ENCODE assay signal across 18 cellular contexts in the genomic region with DNA sequence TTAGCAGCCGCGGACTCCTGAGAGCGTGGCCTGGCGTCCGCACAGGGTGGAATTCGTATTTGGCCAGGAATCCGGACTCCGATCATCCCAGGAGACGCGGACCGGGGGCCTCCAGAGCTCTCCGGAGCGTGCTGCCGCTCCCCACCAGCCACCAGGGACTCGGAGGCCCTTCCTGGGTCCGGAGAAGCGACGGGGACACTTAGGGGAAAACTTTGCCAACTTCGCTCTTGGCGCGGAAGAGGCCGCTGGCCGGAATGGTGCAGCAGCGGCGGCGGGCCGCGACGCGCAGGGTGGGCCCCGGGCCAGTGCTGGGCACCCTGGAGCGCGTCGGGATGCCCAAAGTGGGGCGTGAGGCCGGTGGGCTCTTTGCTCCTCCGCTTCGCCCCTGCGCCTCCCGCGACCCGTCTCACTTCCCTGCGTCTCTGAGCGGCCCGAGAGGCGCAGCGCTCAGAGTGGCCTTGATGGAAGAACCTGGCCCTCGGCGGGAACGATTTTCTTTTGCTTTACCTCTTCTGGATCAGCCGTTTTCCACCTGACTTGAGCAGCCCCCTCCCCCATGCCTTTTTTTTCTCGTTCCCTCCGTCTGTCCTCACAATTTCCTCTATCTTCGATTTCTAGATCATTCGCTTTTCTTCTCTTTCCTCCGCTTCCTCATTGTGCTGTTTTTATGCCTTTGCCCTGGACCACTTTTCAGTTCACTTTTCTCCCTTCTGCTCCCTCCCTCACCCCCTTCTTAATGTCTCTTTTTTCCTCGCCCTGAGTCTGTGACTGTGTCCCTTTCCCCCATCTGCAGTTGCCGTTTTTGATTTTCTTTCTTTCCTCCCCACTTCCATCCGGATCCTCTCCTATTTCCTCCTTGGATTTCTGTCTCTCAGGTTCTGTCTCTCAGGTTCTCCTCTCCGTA. TPM values are rescaled to one million over a fixed set of nuclear protein-coding genes. Genes with fewer than 3 reads are reported as not detected.
A peak's percentile ranks its signal among the peaks of the same experiment; 100 is the strongest.
DNase-seq lines count a peak whose midpoint lies in the region; ATAC-seq and TF ChIP-seq lines count a peak whose summit lies in the region.
"Had no signal": no experiment of that assay in that cellular context is flagged by ENCODE, and none has a peak within 500 bp of the region (broad histone marks: within the 10 kb centered on the region; RNA-seq: fewer than 3 reads in every experiment).

No MANE protein-coding gene starts in this region.

- H3K27me3 Mint-ChIP-seq in activated T-cell treated with anti-CD3 and anti-CD28 coated beads, Interleukin-2, amount 50 U/mL, for 24 hours = peaks cover 80% of the 10 kb centered on the region
- peaks cover 94% of the 10 kb centered on the region for H3K27me3 Mint-ChIP-seq in brain

- H3K4me3 Mint-ChIP-seq in activated T-cell treated with anti-CD3 and anti-CD28 coated beads, Interleukin-2, amount 50 U/mL, for 24 hours = no peak overlapping the region
- peak overlapping the region; percentile 37 to 78 (median 68) for H3K4me3 Mint-ChIP-seq in brain

- DNase-seq in activated T-cell treated with anti-CD3 and anti-CD28 coated beads, Interleukin-2, amount 50 U/mL, for 48 hours = peak; percentile 17 to 20
- DNase-seq in activated T-cell treated with anti-CD3 and anti-CD28 coated beads, Interleukin-2, amount 50 U/mL, for 24 hours = no peak
- DNase-seq in gastrocnemius medialis = no peak
- no peak for DNase-seq in AML-193 (lab: John Stamatoyannopoulos, UW)
- DNase-seq in stimulated activated CD4-positive, alpha-beta T cell treated with anti-CD3 and anti-CD28 coated beads, Interleukin-4, amount 100 ng/mL, for 1 hour = no peak
- DNase-seq: activated CD4-positive, alpha-beta T cell treated with anti-CD3 and anti-CD28 coated beads, Interleukin-2, amount 50 U/mL, for 1 hour; activated gamma-delta T cell; CD4-positive, alpha-beta memory T cell; EL; MM.1S; naive B cell; stimulated activated naive CD4-positive, alpha-beta T cell had no signal

- TF ChIP-seq CTCF in brain (conservative IDR thresholded peaks at IDR 0.05) = no peak
- TF ChIP-seq CTCF in gastrocnemius medialis (IDR thresholded peaks at IDR 0.05 in 4 of 5, conservative IDR thresholded peaks at IDR 0.05 in 1 of 5) = no peak

- H3K9me3 ChIP-seq in iPS-18a (ENCODE audit: control insufficient read depth, low read depth, low read length) = no peaks in the 10 kb centered on the region
- H3K9me3 ChIP-seq in gastrocnemius medialis = no peaks in the 10 kb centered on the region

- H3K4me3 ChIP-seq in iPS-18a (ENCODE audit: low read length) (peak overlapping the region; percentile 41), gastrocnemius medialis (peak overlapping the region; percentile 5 to 43 (median 30))

- H3K27ac ChIP-seq in iPS-18a (ENCODE audit: low read length) = no peak overlapping the region
- no peak overlapping the region for H3K27ac ChIP-seq in gastrocnemius medialis

- no peak for TF ChIP-seq POLR2A in gastrocnemius medialis (IDR thresholded peaks at IDR 0.05)

- H3K9ac ChIP-seq in iPS-18a (ENCODE audit: low read length) = no peak overlapping the region

- intact Hi-C loops in gastrocnemius medialis (cut with DNase I; ENCODE audit: low total_unique reads) = no loop called here

- peaks cover 22% of the 10 kb centered on the region for H3K4me1 Mint-ChIP-seq in activated T-cell treated with anti-CD3 and anti-CD28 coated beads, Interleukin-2, amount 50 U/mL, for 24 hours (ENCODE audit: low read depth)
- H3K4me1 Mint-ChIP-seq in brain = peaks cover 21% of the 10 kb centered on the region

- H3K9me3 Mint-ChIP-seq in activated T-cell treated with anti-CD3 and anti-CD28 coated beads, Interleukin-2, amount 50 U/mL, for 24 hours = no peaks in the 10 kb centered on the region
- H3K9me3 Mint-ChIP-seq in brain = peaks cover 0 to 13% (median 8%) of the 10 kb centered on the region in 5 experiments

- in situ Hi-C loops in gastrocnemius medialis (cut with MboI; ENCODE audit: low sequenced_read_pairs in 4 of 4) = loop anchor here in 1 of 4 donors (25.0 kb wide), 1 partner anchor 647 kb away; a partner anchor contains a TSS

- ATAC-seq in gastrocnemius medialis (no peak), GM21447 (IDR thresholded peaks at IDR 0.05; ENCODE audit: unreplicated experiment) (no peak)
- ATAC-seq: left lobe of liver, sciatic nerve had no signal

- H3K36me3 ChIP-seq in iPS-18a (ENCODE audit: control insufficient read depth, low read depth, low read length) (no peaks in the 10 kb centered on the region), gastrocnemius medialis (no peaks in the 10 kb centered on the region)

- H3K4me1 ChIP-seq in iPS-18a (ENCODE audit: control insufficient read depth, low read depth, low read length) (peaks cover 20% of the 10 kb centered on the region), gastrocnemius medialis (peaks cover 0 to 7% of the 10 kb centered on the region in 2 donors)

- H3K27ac Mint-ChIP-seq in activated T-cell treated with anti-CD3 and anti-CD28 coated beads, Interleukin-2, amount 50 U/mL, for 24 hours = no peak overlapping the region
- peak overlapping the region in 2 of 5 experiments; percentile 62 to 74 for H3K27ac Mint-ChIP-seq in brain
- H3K27ac Mint-ChIP-seq: naive B cell had no signal

- H3K27me3 ChIP-seq in iPS-18a (ENCODE audit: control insufficient read depth, insufficient read depth, low read length) (peaks cover 72% of the 10 kb centered on the region), gastrocnemius medialis (peaks cover 18 to 40% (median 38%) of the 10 kb centered on the region in 3 donors)

- no peaks in the 10 kb centered on the region for H3K36me3 Mint-ChIP-seq in activated T-cell treated with anti-CD3 and anti-CD28 coated beads, Interleukin-2, amount 50 U/mL, for 24 hours (ENCODE audit: low read depth)
- no peaks in the 10 kb centered on the region for H3K36me3 Mint-ChIP-seq in brain
- H3K36me3 Mint-ChIP-seq: CD4-positive, alpha-beta memory T cell had no signal

RNA-seq across cellular contexts. Expression of a gene that starts 3.9 kb away (rescaled TPM):
- polyA plus RNA-seq in brain (ENCODE audit: insufficient read depth, low read depth, low replicate concordance) = 58.7 TPM
- 10 to 100 TPM in 2 of 4 donors, 1 to 10 TPM in 2; 3.5 to 40.6 (median 12.0) TPM for total RNA-seq in gastrocnemius medialis
- total RNA-seq: CD4-positive, alpha-beta memory T cell; HT-29 had no signal
- polyA plus RNA-seq: CD4-positive, alpha-beta memory T cell had no signal

Comparison
In these comparisons a context has a peak if more than half of its experiments do, and no peak if none do; other contexts are left out.
1. DNase-seq: peak in activated T-cell treated with anti-CD3 and anti-CD28 coated beads, Interleukin-2, amount 50 U/mL, for 48 hours (2 of 2); none in activated T-cell treated with anti-CD3 and anti-CD28 coated beads, Interleukin-2, amount 50 U/mL, for 24 hours (single experiment), gastrocnemius medialis (0 of 2), AML-193 (0 of 2) and stimulated activated CD4-positive, alpha-beta T cell treated with anti-CD3 and anti-CD28 coated beads, Interleukin-4, amount 100 ng/mL, for 1 hour (single experiment).